ENCODE assay signal across 17 cellular contexts in genomic region chr1:24437631-24438396, GRCh38. TPM values are rescaled to one million over a fixed set of nuclear protein-coding genes. Genes with fewer than 3 reads are reported as not detected.
DNase-seq lines count a peak whose midpoint lies in the region; ATAC-seq and TF ChIP-seq lines count a peak whose summit lies in the region.
"Had no signal": no experiment of that assay in that cellular context is flagged by ENCODE, and none has a peak within 500 bp of the region (broad histone marks: within the 10 kb centered on the region; RNA-seq: fewer than 3 reads in every experiment).

No MANE protein-coding gene starts in this region.

- no peaks in the 10 kb centered on the region for H3K79me2 ChIP-seq in GM23338 (replicated peaks; ENCODE audit: insufficient read depth)

- peaks cover 6% of the 10 kb centered on the region for H3K27me3 Mint-ChIP-seq in GM23338 (ENCODE audit: insufficient read depth, low read depth, poor library complexity)
- H3K27me3 Mint-ChIP-seq: brain; CD4-positive, alpha-beta memory T cell; progenitor cell of endocrine pancreas had no signal

- H3F3A ChIP-seq in GM23338 (replicated peaks; ENCODE audit: low read depth) = no peaks in the 10 kb centered on the region

- TF ChIP-seq CTCF in GM23338 (conservative IDR thresholded peaks at IDR 0.05; ENCODE audit: low read depth in 2 of 2) (no peak), gastroesophageal sphincter (IDR thresholded peaks at IDR 0.05) (no peak)

- H3K4me1 Mint-ChIP-seq in GM23338 = peaks cover 22% of the 10 kb centered on the region

- H3K4me3 Mint-ChIP-seq in GM23338 = no peak overlapping the region; the same call in 2 of the 3 replicates
- H3K4me3 Mint-ChIP-seq: immature natural killer cell had no signal

- H3K9me3 ChIP-seq in gastroesophageal sphincter (no peaks in the 10 kb centered on the region), skeletal muscle tissue (ENCODE audit: control insufficient read depth in 3 of 3, low read length in 3 of 3) (no peaks in the 10 kb centered on the region)
- H3K9me3 ChIP-seq: stomach had no signal

- H3K27ac ChIP-seq in GM23338 (ENCODE audit: low read depth) (0 out of 2 replicates have a peak overlapping the region, but pooled peaks have one; percentile 26), angular gyrus (ENCODE audit: low read depth, low read length) (peak overlapping the region; percentile 76), gastroesophageal sphincter (peak overlapping the region in 3 of 4 donors; percentile 36 to 63 (median 48)), skeletal muscle tissue (ENCODE audit: low read depth, low read length) (peak overlapping the region; percentile 25)
- H3K27ac ChIP-seq: epithelial cell of prostate had no signal

- peak overlapping the region; percentile 59; the same call in 1 of the 2 replicates for H3K27ac Mint-ChIP-seq in GM23338
- H3K27ac Mint-ChIP-seq: immature natural killer cell, progenitor cell of endocrine pancreas had no signal

- no peaks in the 10 kb centered on the region; the same call in none of the 2 replicates for H3K4me1 ChIP-seq in GM23338 (ENCODE audit: insufficient read depth)
- peaks cover 0 to 27% (median under 1%) of the 10 kb centered on the region in 3 donors for H3K4me1 ChIP-seq in gastroesophageal sphincter
- H3K4me1 ChIP-seq in skeletal muscle tissue (ENCODE audit: control insufficient read depth in 3 of 3, insufficient read depth in 3 of 3, low read length in 3 of 3) = peaks cover 6 to 11% (median 7%) of the 10 kb centered on the region in 3 donors

- H3K36me3 ChIP-seq in GM23338 (ENCODE audit: insufficient read depth) = no peaks in the 10 kb centered on the region
- H3K36me3 ChIP-seq in gastroesophageal sphincter = peaks cover 0 to 28% of the 10 kb centered on the region in 2 donors
- H3K36me3 ChIP-seq in skeletal muscle tissue (ENCODE audit: control insufficient read depth in 3 of 3, insufficient read depth in 3 of 3, low read length in 3 of 3) = peaks cover 0 to 6% (median 0%) of the 10 kb centered on the region in 3 donors

- H3K9ac ChIP-seq in skeletal muscle tissue (ENCODE audit: low read depth in 1 of 3, low read length in 3 of 3) = no peak overlapping the region

- peak; percentile 66 for ATAC-seq in GM23338
- no peak for ATAC-seq in gastroesophageal sphincter
- no peak for ATAC-seq in GM21717 (IDR thresholded peaks at IDR 0.05; ENCODE audit: unreplicated experiment)

- peak; percentile 24 for DNase-seq in GM23338 (ENCODE audit: low spot score)
- DNase-seq in RKO (ENCODE audit: low spot score) = no peak
- no peak for DNase-seq in stimulated activated CD4-positive, alpha-beta T cell treated with anti-CD3 and anti-CD28 coated beads, Interleukin-2, amount 100 ng/mL, for 24 hours
- DNase-seq in midbrain (lab: John Stamatoyannopoulos, UW) = no peak
- DNase-seq: activated CD4-positive, alpha-beta T cell treated with anti-CD3 and anti-CD28 coated beads for 1 hour; CD4-positive, alpha-beta memory T cell; immature natural killer cell; Karpas-422; NCI-H2029 treated with DMSO at 0.1 percent for 48 hours; stomach had no signal

- no peaks in the 10 kb centered on the region for H4K20me1 ChIP-seq in GM23338 (replicated peaks; ENCODE audit: insufficient read depth)

- no peaks in the 10 kb centered on the region for H3K9me2 ChIP-seq in GM23338 (ENCODE audit: insufficient read depth)

- no peaks in the 10 kb centered on the region for H3K9me3 Mint-ChIP-seq in GM23338
- H3K9me3 Mint-ChIP-seq: brain; CD4-positive, alpha-beta memory T cell; immature natural killer cell had no signal

- no peak for TF ChIP-seq EP300 in gastroesophageal sphincter (IDR thresholded peaks at IDR 0.05)

- H3K27me3 ChIP-seq in GM23338 (ENCODE audit: insufficient read depth) (no peaks in the 10 kb centered on the region), gastroesophageal sphincter (no peaks in the 10 kb centered on the region), skeletal muscle tissue (ENCODE audit: control insufficient read depth in 3 of 3, insufficient read depth in 3 of 3, low read length in 3 of 3) (no peaks in the 10 kb centered on the region)
- H3K27me3 ChIP-seq: stomach had no signal

- no peak overlapping the region for H2AFZ ChIP-seq in GM23338

- TF ChIP-seq POLR2A in gastroesophageal sphincter (IDR thresholded peaks at IDR 0.05) = no peak

- WGBS in gastroesophageal sphincter (ENCODE audit: low coverage in 1 of 2), 2 donors = 40 to 67% methylated on average over 3 to 4 of the region's 9 CpGs

- no peak overlapping the region for H3K4me2 ChIP-seq in GM23338

- no peaks in the 10 kb centered on the region for H3K36me3 Mint-ChIP-seq in GM23338 (ENCODE audit: low read depth)

- H3K4me3 ChIP-seq in GM23338 (no peak overlapping the region), gastroesophageal sphincter (no peak overlapping the region), skeletal muscle tissue (ENCODE audit: low read length in 3 of 3) (no peak overlapping the region)
- H3K4me3 ChIP-seq: stomach had no signal

TF ChIP-seq in GM23338, 12 proteins besides CTCF, POLR2A, EP300 and RAD21:
- no peak for TF ChIP-seq POLR2AphosphoS5 (IDR thresholded peaks at IDR 0.05; ENCODE audit: low read depth)

RNA-seq across cellular contexts. Expression of gene NIPAL3, which starts 22.2 kb away (rescaled TPM):
- 8.6 and 9.6 TPM in 2 replicates for total RNA-seq in GM23338 (2014; rRNA removed; shearing (Covaris generic))
- polyA plus RNA-seq in GM23338 (2016; fragmentation: Nextera tagmentation; extraction: Ambion mirVana) = 4.6 and 5.5 TPM in 2 replicates
- total RNA-seq in gastroesophageal sphincter (10 to 100 TPM; 22.3 to 45.7 (median 35.6) TPM), skeletal muscle tissue (3.7 TPM)

RNA-seq across cellular contexts. Expression of gene STPG1, which starts 24.2 kb away (rescaled TPM):
- total RNA-seq in GM23338 (2014; rRNA removed; shearing (Covaris generic)) = 6.5 and 8.2 TPM in 2 replicates
- polyA plus RNA-seq in GM23338 (2016; fragmentation: Nextera tagmentation; extraction: Ambion mirVana) = 9.9 and 11.4 TPM in 2 replicates
- total RNA-seq in gastroesophageal sphincter = 1 to 10 TPM; 2.2 to 7.6 (median 6.1) TPM
- 0.52 TPM for total RNA-seq in skeletal muscle tissue

Comparison
In these comparisons a context has a peak if more than half of its experiments do, and no peak if none do; other contexts are left out.
1. H3K27ac ChIP-seq: peak in every context shown above with its lines; median percentile 76 in angular gyrus; 48 in gastroesophageal sphincter; 26 in GM23338; 25 in skeletal muscle tissue.